1 cellular context compared by ENCODE assay signal in genomic region chr17:8465381-8466158, GRCh38.
TF ChIP-seq lines count a peak whose summit lies in the region.

No MANE protein-coding gene starts in this region.

TF ChIP-seq in K562, 482 proteins besides CTCF, POLR2A, EP300 and RAD21 (continued from another document):
- no peak for TF ChIP-seq CLOCK (CRISPR knock-in tag; IDR thresholded peaks at IDR 0.05; ENCODE audit: borderline replicate concordance)
- no peak for TF ChIP-seq MBD1 (CRISPR knock-in tag; IDR thresholded peaks at IDR 0.05)
- TF ChIP-seq ZSCAN29 (IDR thresholded peaks at IDR 0.05): no peak
TF ChIP-seq in K562: peak in this region for 0.
